ENCODE assay signal across 31 cellular contexts in genomic region chr14:38158468-38158867, GRCh38. TPM values are rescaled to one million over a fixed set of nuclear protein-coding genes. Genes with fewer than 3 reads are reported as not detected.
"Had no signal": no experiment of that assay in that cellular context is flagged by ENCODE, and none has a peak within 500 bp of the region (broad histone marks: within the 10 kb centered on the region; RNA-seq: fewer than 3 reads in every experiment).

No MANE protein-coding gene starts in this region.

- H3K27ac ChIP-seq: ascending aorta, breast epithelium, cardiac muscle cell, colonic mucosa, epithelial cell of prostate, esophagus squamous epithelium, gastroesophageal sphincter, heart right ventricle had no signal

- H3K4me1 ChIP-seq: ascending aorta, breast epithelium, colonic mucosa, esophagus squamous epithelium, gastroesophageal sphincter, heart right ventricle had no signal

- ATAC-seq: activated CD4-positive, alpha-beta T cell treated with anti-CD3 and anti-CD28 coated beads for 36 hours; activated CD8-positive, alpha-beta memory T cell treated with anti-CD3 and anti-CD28 coated beads, Interleukin-2, amount 10 ng/mL, durations not matched to agents 7 days and 5 days; activated CD8-positive, alpha-beta T cell treated with anti-CD3 and anti-CD28 coated beads, Interleukin-2, amount 10 ng/mL, durations not matched to agents 7 days and 5 days; effector memory CD8-positive, alpha-beta T cell; gastroesophageal sphincter; heart right ventricle; T-helper 17 cell had no signal

- H3K27me3 ChIP-seq: ascending aorta, breast epithelium, cardiac muscle cell, colonic mucosa, esophagus squamous epithelium, gastroesophageal sphincter, heart right ventricle had no signal

- DNase-seq: activated CD4-positive, alpha-beta memory T cell treated with anti-CD3 and anti-CD28 coated beads for 36 hours; activated CD4-positive, alpha-beta T cell treated with anti-CD3 and anti-CD28 coated beads for 36 hours; activated CD4-positive, alpha-beta T cell treated with anti-CD3 and anti-CD28 coated beads, Interleukin-2, amount 10 ng/mL, durations not matched to agents 24 days and 14 days; activated CD4-positive, CD25-positive, alpha-beta regulatory T cell; activated CD4-positive, CD25-positive, alpha-beta regulatory T cell treated with anti-CD3 and anti-CD28 coated beads, Interleukin-2, amount 50 U/mL, for 72 hours; activated CD8-positive, alpha-beta memory T cell treated with anti-CD3 and anti-CD28 coated beads, Interleukin-2, amount 10 ng/mL, durations not matched to agents 7 days and 5 days; activated CD8-positive, alpha-beta memory T cell treated with anti-CD3 and anti-CD28 coated beads, Interleukin-2, amount 50 U/mL, for 4 hours; activated CD8-positive, alpha-beta T cell treated with anti-CD3 and anti-CD28 coated beads, Interleukin-2, amount 10 ng/mL, durations not matched to agents 7 days and 5 days; activated effector memory CD4-positive, alpha-beta T cell treated with anti-CD3 and anti-CD28 coated beads, Interleukin-2, amount 50 U/mL, for 16 hours; activated naive CD4-positive, alpha-beta T cell treated with anti-CD3 and anti-CD28 coated beads for 36 hours; activated naive CD8-positive, alpha-beta T cell treated with anti-CD3 and anti-CD28 coated beads, Interleukin-2, amount 10 ng/mL, durations not matched to agents 7 days and 5 days; activated T-cell treated with anti-CD3 and anti-CD28 coated beads, Interleukin-2, amount 50 U/mL, for 1 hour; activated T-cell treated with anti-CD3 and anti-CD28 coated beads, Interleukin-2, amount 50 U/mL, for 48 hours; central memory CD4-positive, alpha-beta T cell; cerebellar nuclear complex; colonic mucosa; effector CD4-positive, alpha-beta T cell; effector memory CD8-positive, alpha-beta T cell; esophagus squamous epithelium; foreskin melanocyte; heart right ventricle; T-helper 1 cell; T-helper 17 cell had no signal

- H3K9me3 ChIP-seq: ascending aorta, breast epithelium, colonic mucosa, esophagus squamous epithelium, gastroesophageal sphincter, heart right ventricle had no signal

- H3K4me3 ChIP-seq: ascending aorta, breast epithelium, cardiac muscle cell, colonic mucosa, esophagus squamous epithelium, gastroesophageal sphincter, heart right ventricle had no signal

- H3K36me3 ChIP-seq: ascending aorta, breast epithelium, cardiac muscle cell, colonic mucosa, esophagus squamous epithelium, gastroesophageal sphincter, heart right ventricle had no signal

RNA-seq across cellular contexts. Expression of gene SSTR1, which starts 49.2 kb away (rescaled TPM):
- total RNA-seq: activated CD4-positive, alpha-beta memory T cell treated with anti-CD3 and anti-CD28 coated beads for 36 hours; activated CD4-positive, alpha-beta T cell treated with anti-CD3 and anti-CD28 coated beads for 36 hours; activated CD4-positive, alpha-beta T cell treated with anti-CD3 and anti-CD28 coated beads, Interleukin-2, amount 10 ng/mL, durations not matched to agents 24 days and 14 days; activated CD8-positive, alpha-beta memory T cell treated with anti-CD3 and anti-CD28 coated beads for 36 hours; activated CD8-positive, alpha-beta memory T cell treated with anti-CD3 and anti-CD28 coated beads, Interleukin-2, amount 10 ng/mL, durations not matched to agents 7 days and 5 days; activated CD8-positive, alpha-beta T cell treated with anti-CD3 and anti-CD28 coated beads, Interleukin-2, amount 10 ng/mL, durations not matched to agents 7 days and 5 days; activated naive CD4-positive, alpha-beta T cell treated with anti-CD3 and anti-CD28 coated beads for 36 hours; activated naive CD8-positive, alpha-beta T cell treated with anti-CD3 and anti-CD28 coated beads, Interleukin-2, amount 10 ng/mL, durations not matched to agents 7 days and 5 days; activated T-helper 1 cell treated with anti-CD3 and anti-CD28 coated beads, Interleukin-12 subunit alpha, Interleukin-12 subunit beta, Interleukin-2, Interleukin-4 antibody, amounts not matched to agents 30 ng/mL and 10 ng/mL and 1 ng/mL, durations not matched to agents 14 hours and 24 hours and 36 hours; activated T-helper 2 cell treated with anti-CD3 and anti-CD28 coated beads, Interferon-gamma antibody, Interleukin-2, Interleukin-4, amounts not matched to agents 10 μg/mL and 5 μg/mL and 100 μg/mL, durations not matched to agents 14 hours and 24 hours and 36 hours; cardiac muscle cell; T-helper 17 cell had no signal
- polyA plus RNA-seq: cardiac muscle cell had no signal
